23 cellular contexts compared by ENCODE assay signal in genomic region chr14:37834275-37834674, GRCh38.
DNase-seq lines count a peak whose midpoint lies in the region; ATAC-seq, FAIRE-seq and TF ChIP-seq lines count a peak whose summit lies in the region.
"Had no signal": no experiment of that assay in that cellular context is flagged by ENCODE, and none has a peak within 500 bp of the region (broad histone marks: within the 10 kb centered on the region; RNA-seq: fewer than 3 reads in every experiment).

No MANE protein-coding gene starts in this region.

- H3K27ac Mint-ChIP-seq in nephron progenitor cell, result no peak overlapping the region
- H3K27ac Mint-ChIP-seq: CD14-positive monocyte; CD4-positive, alpha-beta T cell; CD8-positive, alpha-beta memory T cell had no signal

- H3K9me2 ChIP-seq in OCI-LY7 (ENCODE audit: insufficient read depth, low read length), result no peaks in the 10 kb centered on the region

- 46% methylated on average over 1 of the region's 1 CpG for WGBS in HepG2 (ENCODE audit: low lambda C conversion rate)
- WGBS in right lobe of liver (ENCODE audit: insufficient coverage, low coverage, low lambda C conversion rate, missing lambda C conversion rate), result 75% methylated on average over 1 of the region's 1 CpG

- H3K9ac ChIP-seq in HepG2 (ENCODE audit: insufficient read depth, low read depth, low read length), result no peak overlapping the region
- H3K9ac ChIP-seq: BLaER1 treated with 17β-estradiol and CSF1 and Interleukin-3, amounts not matched to agents 10 nM and 100 nM; GM23248 had no signal

- no peak for TF ChIP-seq EP300 in HepG2 (IDR thresholded peaks at IDR 0.05; ENCODE audit: low read depth in 2 of 2, low read length in 2 of 2)
- no peak for TF ChIP-seq EP300 in HepG2 (CRISPR knock-in tag; IDR thresholded peaks at IDR 0.05; ENCODE audit: borderline replicate concordance)

- H2AFZ ChIP-seq in HepG2 (ENCODE audit: low read length) (no peak overlapping the region), OCI-LY7 (ENCODE audit: low read length) (no peak overlapping the region)
- H2AFZ ChIP-seq: GM23248 had no signal

- no peak for TF ChIP-seq POLR2A in HepG2 (IDR thresholded peaks at IDR 0.05; ENCODE audit: insufficient read depth in 1 of 2, low read depth in 2 of 2, low read length in 2 of 2)
- TF ChIP-seq POLR2A in right lobe of liver (IDR thresholded peaks at IDR 0.05), result no peak

- H4K20me1 ChIP-seq in HepG2 (ENCODE audit: insufficient read depth, low read length), result no peaks in the 10 kb centered on the region
- H4K20me1 ChIP-seq in OCI-LY7 (ENCODE audit: insufficient read depth, low read length), result no peaks in the 10 kb centered on the region
- H4K20me1 ChIP-seq: BLaER1 treated with 17β-estradiol and CSF1 and Interleukin-3, amounts not matched to agents 10 nM and 100 nM had no signal

- intact Hi-C loops in HepG2 (cut with micrococcal nuclease; ENCODE audit: unreplicated experiment), result no loop called here
- intact Hi-C loops in right lobe of liver (cut with DNase I), result no loop called here
- intact Hi-C loops in OCI-LY7 (cut with micrococcal nuclease; ENCODE audit: unreplicated experiment), result no loop called here

- H3K4me3 ChIP-seq in HepG2 (replicated peaks in 1 of 3; ENCODE audit: insufficient read depth in 1 of 3, low read depth in 2 of 3, low read length in 3 of 3), result no peak overlapping the region
- H3K4me3 ChIP-seq in right lobe of liver, result no peak overlapping the region
- no peak overlapping the region for H3K4me3 ChIP-seq in OCI-LY7 (ENCODE audit: low read depth, low read length, poor library complexity, severe bottlenecking)
- H3K4me3 ChIP-seq: BLaER1 treated with 17β-estradiol and CSF1 and Interleukin-3, amounts not matched to agents 10 nM and 100 nM; GM23248 had no signal

- CTCF ChIA-PET in HepG2 (lab: Yijun Ruan, JAX; ENCODE audit: low intra/inter-chr PET ratio, low total read pairs) (no interaction called here), OCI-LY7 (lab: Charles Lee; ENCODE audit: unreplicated experiment) (no interaction called here)

- TF ChIP-seq RAD21 in HepG2 (CRISPR knock-in tag; IDR thresholded peaks at IDR 0.05), result no peak

- H3K79me2 ChIP-seq in HepG2 (ENCODE audit: insufficient read depth, low read length) (no peaks in the 10 kb centered on the region), OCI-LY7 (ENCODE audit: insufficient read depth, low read depth, low read length) (no peaks in the 10 kb centered on the region)

- H3K27ac ChIP-seq in HepG2 (ENCODE audit: extremely low read length, insufficient read depth, low read length), result no peak overlapping the region
- no peak overlapping the region for H3K27ac ChIP-seq in right lobe of liver
- no peak overlapping the region for H3K27ac ChIP-seq in OCI-LY7 (ENCODE audit: low read depth, low read length, poor library complexity, severe bottlenecking)
- H3K27ac ChIP-seq: BLaER1 treated with 17β-estradiol and CSF1 and Interleukin-3, amounts not matched to agents 10 nM and 100 nM; GM23248 had no signal

- H3K9me3 Mint-ChIP-seq in nephron progenitor cell, result peaks cover 61% of the 10 kb centered on the region

- H3K9me3 ChIP-seq in HepG2 (ENCODE audit: low read length) (peaks cover 51% of the 10 kb centered on the region), right lobe of liver (peaks cover 0 to 7% (median 0%) of the 10 kb centered on the region in 4 donors), OCI-LY7 (ENCODE audit: low read length) (no peaks in the 10 kb centered on the region)
- H3K9me3 ChIP-seq: BE2C had no signal

- DNase-seq in HepG2 (ENCODE audit: low spot score) (no peak), right lobe of liver (no peak), OCI-LY7 (ENCODE audit: low spot score) (peak; percentile 1), nephron progenitor cell (no peak)
- DNase-seq: AML-193; BE2C; CD4-positive, alpha-beta T cell; CD8-positive, alpha-beta memory T cell; DMS153; DND-41; GM23248; H7; HCEC 1CT had no signal

- FAIRE-seq in HepG2 (lab: Jason Lieb, UNC) (no peak), colon (lab: Jason Lieb, UNC) (peak; percentile 47)
- FAIRE-seq: D721Med, G401.6, GM12892, GM19239, H1 had no signal

- no peak overlapping the region for H3K4me2 ChIP-seq in HepG2 (ENCODE audit: low read depth, low read length)
- no peak overlapping the region for H3K4me2 ChIP-seq in OCI-LY7 (ENCODE audit: low read length)
- H3K4me2 ChIP-seq: BLaER1 treated with 17β-estradiol and CSF1 and Interleukin-3, amounts not matched to agents 10 nM and 100 nM had no signal

- BruUV-seq in HepG2 (replicated peaks; lab: Mats Ljungman, UMichigan) (no TSS peak), OCI-LY7 (replicated peaks; lab: Mats Ljungman, UMichigan) (no TSS peak)

- no peak for ATAC-seq in HepG2
- ATAC-seq in right lobe of liver, result no peak
- no peak for ATAC-seq in GM19035 (IDR thresholded peaks at IDR 0.05; ENCODE audit: unreplicated experiment)
- ATAC-seq in HG03439 (IDR thresholded peaks at IDR 0.05; ENCODE audit: unreplicated experiment), result no peak

- H3K27me3 Mint-ChIP-seq in nephron progenitor cell (ENCODE audit: low read depth, poor library complexity), result peaks cover 6% of the 10 kb centered on the region
- H3K27me3 Mint-ChIP-seq: CD4-positive, alpha-beta T cell; CD8-positive, alpha-beta memory T cell had no signal

- no peaks in the 10 kb centered on the region for H3K36me3 Mint-ChIP-seq in nephron progenitor cell (ENCODE audit: low read depth)
- H3K36me3 Mint-ChIP-seq: CD14-positive monocyte; CD8-positive, alpha-beta memory T cell had no signal

- H3K4me1 Mint-ChIP-seq in nephron progenitor cell, result no peaks in the 10 kb centered on the region
- H3K4me1 Mint-ChIP-seq: CD14-positive monocyte; CD8-positive, alpha-beta memory T cell had no signal

- H3K27me3 ChIP-seq in HepG2 (ENCODE audit: control insufficient read depth in 1 of 2, insufficient read depth in 2 of 2, low read length in 2 of 2) (no peaks in the 10 kb centered on the region), right lobe of liver (no peaks in the 10 kb centered on the region)
- H3K27me3 ChIP-seq: BE2C; BLaER1 treated with 17β-estradiol and CSF1 and Interleukin-3, amounts not matched to agents 10 nM and 100 nM had no signal

- H3K36me3 ChIP-seq in HepG2 (replicated peaks in 1 of 2; ENCODE audit: control insufficient read depth in 1 of 2, insufficient read depth in 2 of 2, low read length in 2 of 2) (no peaks in the 10 kb centered on the region), right lobe of liver (no peaks in the 10 kb centered on the region), OCI-LY7 (ENCODE audit: insufficient read depth, low read length) (no peaks in the 10 kb centered on the region)
- H3K36me3 ChIP-seq: BE2C; BLaER1 treated with 17β-estradiol and CSF1 and Interleukin-3, amounts not matched to agents 10 nM and 100 nM had no signal

- H3K4me1 ChIP-seq in HepG2 (ENCODE audit: insufficient read depth, low read length) (no peaks in the 10 kb centered on the region), right lobe of liver (no peaks in the 10 kb centered on the region), OCI-LY7 (ENCODE audit: insufficient read depth, low read length, poor library complexity, severe bottlenecking) (no peaks in the 10 kb centered on the region)
- H3K4me1 ChIP-seq: BE2C; BLaER1 treated with 17β-estradiol and CSF1 and Interleukin-3, amounts not matched to agents 10 nM and 100 nM had no signal

- POLR2A ChIA-PET in HepG2 (lab: Yijun Ruan, JAX), result no interaction called here
- POLR2A ChIA-PET in OCI-LY7 (lab: Charles Lee), result no interaction called here

- no peak overlapping the region for H3K4me3 Mint-ChIP-seq in nephron progenitor cell
- H3K4me3 Mint-ChIP-seq: CD14-positive monocyte; CD4-positive, alpha-beta T cell; CD8-positive, alpha-beta memory T cell had no signal

- in situ Hi-C loops in HepG2 (cut with HindIII; ENCODE audit: extremely low pct_ligation_motif_present, low pct_unique_long_range_greater_than_20kb), result loop anchor here (25.0 kb wide), 1 partner anchor 1972 kb away; no protein-coding TSS in a partner anchor

- TF ChIP-seq CTCF in HepG2 (CRISPR knock-in tag; IDR thresholded peaks at IDR 0.05) (no peak), right lobe of liver (IDR thresholded peaks at IDR 0.05) (no peak), OCI-LY7 (conservative IDR thresholded peaks at IDR 0.05; ENCODE audit: low read length) (no peak), nephron progenitor cell (IDR thresholded peaks at IDR 0.05) (no peak)

TF ChIP-seq in HepG2, 621 proteins besides CTCF, POLR2A, EP300 and RAD21:
- 0 out of 2 replicates have a peak, but pooled peaks have one; percentile 74 for TF ChIP-seq ZNF160 (CRISPR knock-in tag; IDR thresholded peaks at IDR 0.05)
- TF ChIP-seq AFF4 (CRISPR knock-in tag; IDR thresholded peaks at IDR 0.05), result no peak
- 0 out of 2 replicates have a peak, but pooled peaks have one; percentile 6 for TF ChIP-seq ATF7 (IDR thresholded peaks at IDR 0.05)
- no peak for TF ChIP-seq ATF7 (CRISPR knock-in tag; IDR thresholded peaks at IDR 0.05)
